ENCODE assay signal across 1 cellular context in genomic region chr11:65706303-65706763, GRCh38.
TF ChIP-seq lines count a peak whose summit lies in the region.

No MANE protein-coding gene starts in this region.

TF ChIP-seq in HepG2, 621 proteins besides CTCF, POLR2A, EP300 and RAD21:
- TF ChIP-seq RFX3 (CRISPR knock-in tag; IDR thresholded peaks at IDR 0.05), result peak; percentile 35; the same call in 1 of the 2 replicates
- TF ChIP-seq ZNF687 (CRISPR knock-in tag; IDR thresholded peaks at IDR 0.05), result peak; percentile 21; the same call in 1 of the 2 replicates
- 0 out of 4 replicates have a peak, but pooled peaks of 1 of the 2 experiments have one; percentile 21 for TF ChIP-seq KLF16 (CRISPR knock-in tag; IDR thresholded peaks at IDR 0.05)
- TF ChIP-seq HMGXB4 (CRISPR knock-in tag; IDR thresholded peaks at IDR 0.05; ENCODE audit: borderline replicate concordance in 1 of 2, low read depth in 1 of 2), result peak; percentile 33 to 75; a peak in 2 of 4 replicates
- 0 out of 2 replicates have a peak, but pooled peaks have one; percentile 22 for TF ChIP-seq HOXA3 (CRISPR knock-in tag; IDR thresholded peaks at IDR 0.05)
- 0 out of 2 replicates have a peak, but pooled peaks have one; percentile 21 for TF ChIP-seq GABPB1 (CRISPR knock-in tag; IDR thresholded peaks at IDR 0.05)
- peak; percentile 68 for TF ChIP-seq KDM2A (CRISPR knock-in tag; IDR thresholded peaks at IDR 0.05; ENCODE audit: borderline replicate concordance, low read depth)
- 0 out of 2 replicates have a peak, but pooled peaks have one; percentile 39 for TF ChIP-seq RFXAP (CRISPR knock-in tag; IDR thresholded peaks at IDR 0.05; ENCODE audit: borderline replicate concordance)
- peak; percentile 24; the same call in 1 of the 2 replicates for TF ChIP-seq SALL1 (CRISPR knock-in tag; IDR thresholded peaks at IDR 0.05)
- TF ChIP-seq GATAD2A (CRISPR knock-in tag; IDR thresholded peaks at IDR 0.05), result peak; percentile 28; the same call in 1 of the 2 replicates
- peak; percentile 80 for TF ChIP-seq STAG1 (CRISPR knock-in tag; IDR thresholded peaks at IDR 0.05)
- 0 out of 2 replicates have a peak, but pooled peaks have one; percentile 35 for TF ChIP-seq THAP11 (CRISPR knock-in tag; IDR thresholded peaks at IDR 0.05)
